In the genomic region with DNA sequence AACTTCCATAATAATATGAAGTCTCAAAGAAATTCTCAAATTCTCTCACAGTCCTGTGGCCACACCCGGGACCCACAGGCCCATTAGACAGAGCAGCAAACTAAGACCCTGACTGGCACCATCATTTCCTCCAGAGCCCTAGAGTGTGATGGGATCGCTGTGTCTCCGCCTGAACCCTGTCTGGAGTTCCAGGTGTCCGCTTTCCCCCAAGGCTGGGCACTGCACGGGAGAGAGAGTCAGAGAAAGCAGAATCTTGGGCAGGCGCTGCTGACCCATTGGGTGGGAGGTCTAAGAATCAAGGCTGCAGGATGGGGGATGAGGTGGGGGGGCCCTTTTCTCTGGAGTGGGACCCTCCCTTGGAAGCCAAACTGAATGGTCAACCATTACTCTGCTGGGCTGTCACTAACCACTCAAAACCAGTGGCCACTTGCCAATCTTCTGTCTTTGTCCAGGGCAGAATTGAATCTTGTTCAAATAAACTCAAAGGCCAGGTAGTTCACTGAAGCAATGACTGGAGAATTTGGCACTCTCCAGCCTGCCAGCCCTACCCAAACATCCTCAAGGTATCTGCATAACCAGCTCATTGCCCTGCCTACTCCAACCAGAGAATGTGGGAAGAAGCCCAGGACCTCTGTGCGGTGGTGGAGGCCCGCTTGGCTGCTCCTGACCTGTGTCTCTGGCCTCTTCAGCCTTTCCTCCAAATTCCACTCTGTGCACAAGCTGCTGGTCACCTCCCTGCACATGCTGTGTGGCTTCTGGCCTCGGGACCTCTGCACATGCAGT, we compare ENCODE assay signal across 1 cellular context.
A peak's percentile ranks its signal among the peaks of the same experiment; 100 is the strongest.
TF ChIP-seq lines count a peak whose summit lies in the region.

No MANE protein-coding gene starts in this region.

TF ChIP-seq in HepG2, 621 proteins besides CTCF, POLR2A, EP300 and RAD21 (continued from another document):
- TF ChIP-seq, protein P1, sequence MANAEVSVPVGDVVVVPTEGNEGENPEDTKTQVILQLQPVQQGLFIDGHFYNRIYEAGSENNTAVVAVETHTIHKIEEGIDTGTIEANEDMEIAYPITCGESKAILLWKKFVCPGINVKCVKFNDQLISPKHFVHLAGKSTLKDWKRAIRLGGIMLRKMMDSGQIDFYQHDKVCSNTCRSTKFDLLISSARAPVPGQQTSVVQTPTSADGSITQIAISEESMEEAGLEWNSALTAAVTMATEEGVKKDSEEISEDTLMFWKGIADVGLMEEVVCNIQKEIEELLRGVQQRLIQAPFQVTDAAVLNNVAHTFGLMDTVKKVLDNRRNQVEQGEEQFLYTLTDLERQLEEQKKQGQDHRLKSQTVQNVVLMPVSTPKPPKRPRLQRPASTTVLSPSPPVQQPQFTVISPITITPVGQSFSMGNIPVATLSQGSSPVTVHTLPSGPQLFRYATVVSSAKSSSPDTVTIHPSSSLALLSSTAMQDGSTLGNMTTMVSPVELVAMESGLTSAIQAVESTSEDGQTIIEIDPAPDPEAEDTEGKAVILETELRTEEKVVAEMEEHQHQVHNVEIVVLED (CRISPR knock-in tag; IDR thresholded peaks at IDR 0.05; ENCODE audit: borderline replicate concordance), result 0 out of 2 replicates have a peak, but pooled peaks have one; percentile 10
- TF ChIP-seq, protein P2, sequence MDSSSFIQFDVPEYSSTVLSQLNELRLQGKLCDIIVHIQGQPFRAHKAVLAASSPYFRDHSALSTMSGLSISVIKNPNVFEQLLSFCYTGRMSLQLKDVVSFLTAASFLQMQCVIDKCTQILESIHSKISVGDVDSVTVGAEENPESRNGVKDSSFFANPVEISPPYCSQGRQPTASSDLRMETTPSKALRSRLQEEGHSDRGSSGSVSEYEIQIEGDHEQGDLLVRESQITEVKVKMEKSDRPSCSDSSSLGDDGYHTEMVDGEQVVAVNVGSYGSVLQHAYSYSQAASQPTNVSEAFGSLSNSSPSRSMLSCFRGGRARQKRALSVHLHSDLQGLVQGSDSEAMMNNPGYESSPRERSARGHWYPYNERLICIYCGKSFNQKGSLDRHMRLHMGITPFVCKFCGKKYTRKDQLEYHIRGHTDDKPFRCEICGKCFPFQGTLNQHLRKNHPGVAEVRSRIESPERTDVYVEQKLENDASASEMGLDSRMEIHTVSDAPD (CRISPR knock-in tag; IDR thresholded peaks at IDR 0.05), result peak; percentile 21; the same call in 1 of the 2 replicates
- 0 out of 2 replicates have a peak, but pooled peaks have one; percentile 9 for TF ChIP-seq ZNF274 (CRISPR knock-in tag; IDR thresholded peaks at IDR 0.05)
- TF ChIP-seq ATAD3A (CRISPR knock-in tag; IDR thresholded peaks at IDR 0.05), result no peak
- TF ChIP-seq ZNF558 (CRISPR knock-in tag; IDR thresholded peaks at IDR 0.05; ENCODE audit: borderline replicate concordance), result no peak
- TF ChIP-seq, protein P3, sequence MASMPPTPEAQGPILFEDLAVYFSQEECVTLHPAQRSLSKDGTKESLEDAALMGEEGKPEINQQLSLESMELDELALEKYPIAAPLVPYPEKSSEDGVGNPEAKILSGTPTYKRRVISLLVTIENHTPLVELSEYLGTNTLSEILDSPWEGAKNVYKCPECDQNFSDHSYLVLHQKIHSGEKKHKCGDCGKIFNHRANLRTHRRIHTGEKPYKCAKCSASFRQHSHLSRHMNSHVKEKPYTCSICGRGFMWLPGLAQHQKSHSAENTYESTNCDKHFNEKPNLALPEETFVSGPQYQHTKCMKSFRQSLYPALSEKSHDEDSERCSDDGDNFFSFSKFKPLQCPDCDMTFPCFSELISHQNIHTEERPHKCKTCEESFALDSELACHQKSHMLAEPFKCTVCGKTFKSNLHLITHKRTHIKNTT (CRISPR knock-in tag; IDR thresholded peaks at IDR 0.05), result no peak
